In genomic region chr18:42798606-42799005, GRCh38 we compare ENCODE assay signal across 25 cellular contexts.
A peak's percentile ranks its signal among the peaks of the same experiment; 100 is the strongest.
DNase-seq lines count a peak whose midpoint lies in the region; ATAC-seq lines count a peak whose summit lies in the region.
"Had no signal": no experiment of that assay in that cellular context is flagged by ENCODE, and none has a peak within 500 bp of the region (broad histone marks: within the 10 kb centered on the region; RNA-seq: fewer than 3 reads in every experiment).

No MANE protein-coding gene starts in this region.

- no peak overlapping the region for H3K9ac ChIP-seq in mesendoderm (ENCODE audit: low read length)

- no peak overlapping the region for H3K4ac ChIP-seq in mesendoderm (ENCODE audit: low read depth, low read length)

- DNase-seq in NCI-H1436 (lab: John Stamatoyannopoulos, UW) (peak; percentile 48), NCI-H1436 treated with DMSO at 0.1 percent for 48 hours (lab: John Stamatoyannopoulos, UW) (no peak), NCI-H1105 (lab: John Stamatoyannopoulos, UW) (peak; percentile 31), OCI-M1 (lab: John Stamatoyannopoulos, UW) (peak; percentile 30), mesendoderm (peak; percentile 78), iPS-NIHi7 (ENCODE audit: extremely low spot score) (no peak)
- DNase-seq in activated CD8-positive, alpha-beta memory T cell treated with anti-CD3 and anti-CD28 coated beads for 24 hours: no peak
- DNase-seq: activated CD4-positive, alpha-beta T cell treated with anti-CD3 and anti-CD28 coated beads, Interleukin-2, amount 10 ng/mL, durations not matched to agents 24 days and 14 days; activated CD8-positive, alpha-beta memory T cell treated with anti-CD3 and anti-CD28 coated beads, Interleukin-2, amount 10 ng/mL, durations not matched to agents 7 days and 5 days; activated naive CD4-positive, alpha-beta T cell treated with anti-CD3 and anti-CD28 coated beads for 36 hours; activated T-cell treated with anti-CD3 and anti-CD28 coated beads, Interleukin-2, amount 50 U/mL, for 48 hours; adrenal gland; body of pancreas; CD8-positive, alpha-beta T cell; DMS79; GDM1; natural killer cell; Right ventricle myocardium superior; stimulated activated CD4-positive, alpha-beta T cell treated with anti-CD3 and anti-CD28 coated beads, Interleukin-2, amount 100 ng/mL, for 24 hours; stomach; SW 1271; T-helper 9 cell; thyroid gland had no signal

- no peak overlapping the region for H4K5ac ChIP-seq in mesendoderm (ENCODE audit: low read length)

- no peaks in the 10 kb centered on the region for H3K79me2 ChIP-seq in mesendoderm (ENCODE audit: control insufficient read depth, insufficient read depth, low read length)

- H3K27me3 ChIP-seq in mesendoderm (ENCODE audit: insufficient read depth, low read length, poor library complexity): no peaks in the 10 kb centered on the region
- H3K27me3 ChIP-seq: adrenal gland, body of pancreas, stomach, thyroid gland had no signal

- H2BK120ac ChIP-seq in mesendoderm (ENCODE audit: low read depth, low read length): peak overlapping the region; percentile 4

- no peak overlapping the region for H3K27ac ChIP-seq in mesendoderm (ENCODE audit: low read depth, low read length)
- H3K27ac ChIP-seq: adrenal gland, body of pancreas, stomach, thyroid gland had no signal

- no peak overlapping the region for H3K4me2 ChIP-seq in mesendoderm (ENCODE audit: low read length)

- H3K23ac ChIP-seq in mesendoderm (ENCODE audit: low read length): no peak overlapping the region

- H3K56ac ChIP-seq in mesendoderm (ENCODE audit: low read length): no peak overlapping the region

- H2BK15ac ChIP-seq in mesendoderm (replicated peaks; ENCODE audit: low read depth): no peak overlapping the region

- H3K18ac ChIP-seq in mesendoderm (ENCODE audit: low read length): no peak overlapping the region

- H3K4me1 ChIP-seq in mesendoderm (ENCODE audit: control insufficient read depth, low read depth, low read length): peaks cover 2% of the 10 kb centered on the region
- H3K4me1 ChIP-seq: adrenal gland, body of pancreas, stomach, thyroid gland had no signal

- H2AK5ac ChIP-seq in mesendoderm (ENCODE audit: low read length): no peak overlapping the region

- no peak overlapping the region for H3K4me3 ChIP-seq in mesendoderm (ENCODE audit: low read length)
- H3K4me3 ChIP-seq: adrenal gland, body of pancreas, smooth muscle cell, stomach, thyroid gland had no signal

- no peak overlapping the region for H2BK5ac ChIP-seq in mesendoderm (ENCODE audit: low read length)

- ATAC-seq in HG03196 (IDR thresholded peaks at IDR 0.05; ENCODE audit: unreplicated experiment): no peak
- ATAC-seq: activated CD8-positive, alpha-beta memory T cell treated with anti-CD3 and anti-CD28 coated beads, Interleukin-2, amount 10 ng/mL, durations not matched to agents 7 days and 5 days; body of pancreas; CD8-positive, alpha-beta T cell; natural killer cell had no signal

- no peaks in the 10 kb centered on the region for H3K36me3 ChIP-seq in mesendoderm (ENCODE audit: control insufficient read depth, insufficient read depth, low read length)
- H3K36me3 ChIP-seq: adrenal gland, stomach, thyroid gland had no signal

- H4K8ac ChIP-seq in mesendoderm (ENCODE audit: low read depth, low read length): no peak overlapping the region

- no peaks in the 10 kb centered on the region for H3K79me1 ChIP-seq in mesendoderm (ENCODE audit: low read length)

Comparison
In these comparisons a context has a peak if more than half of its experiments do, and no peak if none do; other contexts are left out.
1. DNase-seq: peak in NCI-H1436 (single experiment), NCI-H1105 (single experiment), OCI-M1 (single experiment) and mesendoderm (single experiment); none in NCI-H1436 treated with DMSO at 0.1 percent for 48 hours (single experiment), activated CD8-positive, alpha-beta memory T cell treated with anti-CD3 and anti-CD28 coated beads for 24 hours (single experiment) and iPS-NIHi7 (single experiment).